Comparison of ENCODE assay signal across 10 cellular contexts in the genomic region with DNA sequence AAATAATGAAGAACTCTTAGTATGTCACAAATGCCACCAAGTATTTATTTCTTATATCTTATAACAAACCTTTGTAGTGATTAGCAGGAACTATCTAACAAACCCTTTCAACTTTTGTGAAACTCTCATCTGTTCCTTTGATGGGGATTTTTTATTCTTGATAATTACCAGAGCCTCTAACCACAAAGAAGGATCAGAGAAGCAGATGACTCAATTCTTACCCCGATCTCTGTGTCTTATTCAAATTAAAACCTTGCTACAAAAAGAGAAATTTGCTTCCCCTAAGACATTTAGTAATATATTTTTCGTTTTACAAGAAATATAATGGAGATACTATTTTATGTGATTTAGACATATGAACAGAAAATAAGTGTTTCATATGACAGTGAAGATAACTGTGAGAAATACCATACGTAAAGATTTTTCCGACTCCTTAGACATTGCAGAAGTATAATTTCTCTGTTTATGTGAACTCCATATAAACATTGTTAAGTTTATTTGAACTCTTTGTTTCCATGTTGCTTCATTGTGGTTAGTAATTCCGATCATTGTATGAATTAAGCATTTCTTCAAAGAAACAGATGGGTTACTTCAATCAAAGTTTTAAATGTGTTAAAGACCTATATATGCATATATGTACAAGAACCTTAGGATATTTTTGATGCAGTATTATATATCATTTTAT.
DNase-seq lines count a peak whose midpoint lies in the region; ATAC-seq and TF ChIP-seq lines count a peak whose summit lies in the region.
"Had no signal": no experiment of that assay in that cellular context is flagged by ENCODE, and none has a peak within 500 bp of the region (broad histone marks: within the 10 kb centered on the region; RNA-seq: fewer than 3 reads in every experiment).

No MANE protein-coding gene starts in this region.

- POLR2A ChIA-PET in CD4-positive, alpha-beta T cell (lab: Charles Lee), result interaction anchor here (1.5 kb wide), 1 partner anchor 40 kb away, joined by 5 read pairs; no protein-coding TSS in a partner anchor

- DNase-seq in CD4-positive, alpha-beta T cell, result no peak
- no peak for DNase-seq in T-helper 17 cell
- DNase-seq in left cardiac atrium, result no peak
- DNase-seq in NCI-H446 treated with DMSO at 0.1 percent for 48 hours (lab: John Stamatoyannopoulos, UW), result no peak
- DNase-seq in aorta, result no peak
- DNase-seq in coronary artery (ENCODE audit: low spot score), result no peak
- DNase-seq: sigmoid colon had no signal

- H3K27ac Mint-ChIP-seq in CD4-positive, alpha-beta T cell, result no peak overlapping the region
- peak overlapping the region; percentile 37 for H3K27ac Mint-ChIP-seq in T-helper 17 cell

- H3K4me1 ChIP-seq in aorta (ENCODE audit: control insufficient read depth in 1 of 2, insufficient read depth in 2 of 2, low read length in 2 of 2), result no peaks in the 10 kb centered on the region
- H3K4me1 ChIP-seq: suprapubic skin had no signal

- intact Hi-C loops in CD4-positive, alpha-beta T cell (cut with DNase I, micrococcal nuclease), result loop anchor here in 1 of 2 experiments (5.0 kb wide), 1 partner anchor 49 kb away; no protein-coding TSS in a partner anchor
- intact Hi-C loops in left cardiac atrium (cut with DNase I), result no loop called here
- intact Hi-C loops in aorta (cut with DNase I), result no loop called here

- TF ChIP-seq CTCF in CD4-positive, alpha-beta T cell (IDR thresholded peaks at IDR 0.05), result no peak
- TF ChIP-seq CTCF in coronary artery (IDR thresholded peaks at IDR 0.05), result no peak

- H3K36me3 Mint-ChIP-seq in CD4-positive, alpha-beta T cell (ENCODE audit: low read depth), result no peaks in the 10 kb centered on the region
- peaks cover 7% of the 10 kb centered on the region for H3K36me3 Mint-ChIP-seq in T-helper 17 cell (ENCODE audit: low read depth)

- no peak overlapping the region for H3K4me3 ChIP-seq in aorta (ENCODE audit: low read length in 2 of 2)
- no peak overlapping the region for H3K4me3 ChIP-seq in coronary artery
- H3K4me3 ChIP-seq: sigmoid colon, suprapubic skin had no signal

- no peaks in the 10 kb centered on the region for H3K36me3 ChIP-seq in aorta (ENCODE audit: control insufficient read depth in 1 of 2, insufficient read depth in 2 of 2, low read length in 1 of 2)
- H3K36me3 ChIP-seq: sigmoid colon, suprapubic skin had no signal

- WGBS in aorta, 2 donors, result 74 to 76% methylated on average over 5 of the region's 5 CpGs

- ATAC-seq in CD4-positive, alpha-beta T cell (ENCODE audit: poor library complexity), result peak; percentile 65
- ATAC-seq in GM19035 (IDR thresholded peaks at IDR 0.05; ENCODE audit: unreplicated experiment) (peak; percentile 90), HG02885 (IDR thresholded peaks at IDR 0.05; ENCODE audit: poor library complexity, unreplicated experiment) (peak; percentile 98), T-helper 17 cell (peak; percentile 76), left cardiac atrium (no peak), aorta (ENCODE audit: low FRiP score) (no peak)

- peaks cover 4% of the 10 kb centered on the region for H3K9me3 Mint-ChIP-seq in CD4-positive, alpha-beta T cell

- no peak overlapping the region for H3K4me3 Mint-ChIP-seq in CD4-positive, alpha-beta T cell
- H3K4me3 Mint-ChIP-seq in T-helper 17 cell, result peak overlapping the region; percentile 41

- peaks cover 30% of the 10 kb centered on the region for H3K4me1 Mint-ChIP-seq in CD4-positive, alpha-beta T cell (ENCODE audit: low read depth)
- H3K4me1 Mint-ChIP-seq in T-helper 17 cell, result peaks cover 14% of the 10 kb centered on the region

- peaks cover 24% of the 10 kb centered on the region for H3K27me3 Mint-ChIP-seq in CD4-positive, alpha-beta T cell
- H3K27me3 Mint-ChIP-seq in T-helper 17 cell, result peaks cover 22% of the 10 kb centered on the region

- H3K27ac ChIP-seq in CD4-positive, alpha-beta T cell (ENCODE audit: low read depth, low read length), result no peak overlapping the region
- H3K27ac ChIP-seq in aorta (ENCODE audit: low read depth in 1 of 2, low read length in 2 of 2), result no peak overlapping the region
- no peak overlapping the region for H3K27ac ChIP-seq in coronary artery
- H3K27ac ChIP-seq: sigmoid colon, suprapubic skin had no signal

- CTCF ChIA-PET in CD4-positive, alpha-beta T cell (lab: Charles Lee), result no interaction called here

- H3K27me3 ChIP-seq in CD4-positive, alpha-beta T cell (ENCODE audit: control insufficient read depth, insufficient read depth, low read length), result no peaks in the 10 kb centered on the region
- no peaks in the 10 kb centered on the region for H3K27me3 ChIP-seq in aorta (ENCODE audit: control insufficient read depth in 1 of 2, insufficient read depth in 2 of 2, low read length in 1 of 2)
- H3K27me3 ChIP-seq: sigmoid colon, suprapubic skin had no signal

- H3K9me3 ChIP-seq in CD4-positive, alpha-beta T cell (ENCODE audit: control insufficient read depth, low read length), result no peaks in the 10 kb centered on the region
- H3K9me3 ChIP-seq in T-helper 17 cell (ENCODE audit: control insufficient read depth, low read length, poor library complexity, severe bottlenecking) (no peaks in the 10 kb centered on the region), aorta (ENCODE audit: control insufficient read depth, low read length) (no peaks in the 10 kb centered on the region)
- H3K9me3 ChIP-seq: sigmoid colon, suprapubic skin had no signal

Comparison
In these comparisons a context has a peak if more than half of its experiments do, and no peak if none do; other contexts are left out.
1. ATAC-seq: peak in CD4-positive, alpha-beta T cell (single experiment), GM19035 (single experiment), HG02885 (single experiment) and T-helper 17 cell (single experiment); none in left cardiac atrium (0 of 2) and aorta (single experiment).